10 cellular contexts compared by ENCODE assay signal in genomic region chr1:210394281-210394798, GRCh38.
DNase-seq lines count a peak whose midpoint lies in the region; ATAC-seq and TF ChIP-seq lines count a peak whose summit lies in the region.
"Had no signal": no experiment of that assay in that cellular context is flagged by ENCODE, and none has a peak within 500 bp of the region (broad histone marks: within the 10 kb centered on the region; RNA-seq: fewer than 3 reads in every experiment).

No MANE protein-coding gene starts in this region.

- intact Hi-C loops in activated CD8-positive, alpha-beta T cell treated with anti-CD3 and anti-CD28 coated beads for 36 hours (cut with micrococcal nuclease): no loop called here
- intact Hi-C loops in testis (cut with DNase I; ENCODE audit: low total_unique reads): no loop called here

- peak; percentile 81 for DNase-seq in GM12865 (ENCODE audit: low read depth)
- DNase-seq in activated CD8-positive, alpha-beta T cell treated with anti-CD3 and anti-CD28 coated beads for 36 hours: peak; percentile 63
- DNase-seq in immature natural killer cell: peak; percentile 46 to 67 (median 54)
- no peak for DNase-seq in iPS-NIHi7 (ENCODE audit: extremely low spot score)
- no peak for DNase-seq in midbrain (lab: John Stamatoyannopoulos, UW)
- no peak for DNase-seq in WTC11 (ENCODE audit: low spot score)
- no peak for DNase-seq in testis

- H3K36me3 ChIP-seq in testis (ENCODE audit: low read depth, missing control alignments): no peaks in the 10 kb centered on the region
- H3K36me3 ChIP-seq: neutrophil had no signal

- POLR2A ChIA-PET in activated CD8-positive, alpha-beta T cell treated with anti-CD3 and anti-CD28 coated beads for 36 hours (lab: Charles Lee): interaction anchor here (1.8 to 5.5 kb wide), 2 partner anchors 15 to 20 kb away, joined by 5 to 30 read pairs; no protein-coding TSS in a partner anchor
- POLR2A ChIA-PET in WTC11 (lab: Charles Lee): no interaction called here

- H3K27me3 Mint-ChIP-seq in activated CD8-positive, alpha-beta T cell treated with anti-CD3 and anti-CD28 coated beads for 36 hours: peaks cover 3% of the 10 kb centered on the region
- peaks cover 2 to 5% (median 2%) of the 10 kb centered on the region in 3 donors for H3K27me3 Mint-ChIP-seq in immature natural killer cell (ENCODE audit: low read depth in 3 of 3)
- H3K27me3 Mint-ChIP-seq in WTC11 (ENCODE audit: low read depth): no peaks in the 10 kb centered on the region

- peaks cover 43% of the 10 kb centered on the region for H3K4me1 Mint-ChIP-seq in activated CD8-positive, alpha-beta T cell treated with anti-CD3 and anti-CD28 coated beads for 36 hours (ENCODE audit: low read depth)
- peaks cover 8 to 11% of the 10 kb centered on the region in 2 donors for H3K4me1 Mint-ChIP-seq in immature natural killer cell
- no peaks in the 10 kb centered on the region for H3K4me1 Mint-ChIP-seq in WTC11

- TF ChIP-seq CTCF in GM12865 (IDR thresholded peaks at IDR 0.05; ENCODE audit: insufficient read depth, low read depth, low read length, missing control alignments) (no peak), WTC11 (IDR thresholded peaks at IDR 0.05) (no peak), testis (IDR thresholded peaks at IDR 0.05) (no peak)
- no peak for TF ChIP-seq CTCF in activated CD8-positive, alpha-beta T cell treated with anti-CD3 and anti-CD28 coated beads for 36 hours (IDR thresholded peaks at IDR 0.05)

- no peaks in the 10 kb centered on the region for H3K4me1 ChIP-seq in testis
- H3K4me1 ChIP-seq: BLaER1 treated with 17β-estradiol and CSF1 and Interleukin-3, amounts not matched to agents 10 nM and 100 nM had no signal

- 90 to 93% methylated on average over 6 of the region's 6 CpGs for WGBS in testis, 2 donors

- no peak overlapping the region for H3K27ac ChIP-seq in testis
- H3K27ac ChIP-seq: BLaER1 treated with 17β-estradiol and CSF1 and Interleukin-3, amounts not matched to agents 10 nM and 100 nM; neutrophil had no signal

- H3K4me3 ChIP-seq in GM12865 (ENCODE audit: low read depth, low read length): no peak overlapping the region
- no peak overlapping the region for H3K4me3 ChIP-seq in testis
- H3K4me3 ChIP-seq: BLaER1 treated with 17β-estradiol and CSF1 and Interleukin-3, amounts not matched to agents 10 nM and 100 nM had no signal

- H3K36me3 Mint-ChIP-seq in activated CD8-positive, alpha-beta T cell treated with anti-CD3 and anti-CD28 coated beads for 36 hours (ENCODE audit: low read depth): peaks cover 6% of the 10 kb centered on the region
- peaks cover 0 to 4% (median 0%) of the 10 kb centered on the region in 3 donors for H3K36me3 Mint-ChIP-seq in immature natural killer cell
- H3K36me3 Mint-ChIP-seq in WTC11: peaks cover 7% of the 10 kb centered on the region

- ATAC-seq in HG02642 (IDR thresholded peaks at IDR 0.05; ENCODE audit: poor library complexity, unreplicated experiment): peak; percentile 45
- ATAC-seq in activated CD8-positive, alpha-beta T cell treated with anti-CD3 and anti-CD28 coated beads for 36 hours: peak; percentile 58
- no peak for ATAC-seq in WTC11

- no peaks in the 10 kb centered on the region for H3K9me3 ChIP-seq in testis
- H3K9me3 ChIP-seq: neutrophil had no signal

- no peaks in the 10 kb centered on the region for H3K9me3 Mint-ChIP-seq in activated CD8-positive, alpha-beta T cell treated with anti-CD3 and anti-CD28 coated beads for 36 hours
- H3K9me3 Mint-ChIP-seq in immature natural killer cell (peaks cover 0 to 4% (median 0%) of the 10 kb centered on the region in 6 donors), WTC11 (peaks cover 14% of the 10 kb centered on the region)

- CTCF ChIA-PET in activated CD8-positive, alpha-beta T cell treated with anti-CD3 and anti-CD28 coated beads for 36 hours (lab: Charles Lee): interaction anchor here (1.1 to 1.3 kb wide), 3 partner anchors 8 to 35 kb away, joined by 3 to 4 read pairs (median 4); no protein-coding TSS in a partner anchor
- CTCF ChIA-PET in WTC11 (lab: Charles Lee): interaction anchor here (1.2 to 3.2 kb wide), 2 partner anchors 20 to 22 kb away, joined by 5 to 10 read pairs; no protein-coding TSS in a partner anchor

- H3K27ac Mint-ChIP-seq in activated CD8-positive, alpha-beta T cell treated with anti-CD3 and anti-CD28 coated beads for 36 hours: peak overlapping the region; percentile 40
- H3K27ac Mint-ChIP-seq in immature natural killer cell (peak overlapping the region in 5 of 6 donors; percentile 28 to 78 (median 76)), WTC11 (no peak overlapping the region)

- H3K4me3 Mint-ChIP-seq in activated CD8-positive, alpha-beta T cell treated with anti-CD3 and anti-CD28 coated beads for 36 hours: no peak overlapping the region
- H3K4me3 Mint-ChIP-seq in immature natural killer cell: peak overlapping the region in 4 of 5 donors; percentile 12 to 45 (median 27)
- H3K4me3 Mint-ChIP-seq in WTC11: no peak overlapping the region

- H3K27me3 ChIP-seq in testis: no peaks in the 10 kb centered on the region
- H3K27me3 ChIP-seq: BLaER1 treated with 17β-estradiol and CSF1 and Interleukin-3, amounts not matched to agents 10 nM and 100 nM; neutrophil had no signal

- no peak for TF ChIP-seq POLR2A in testis (IDR thresholded peaks at IDR 0.05)

TF ChIP-seq in WTC11, 78 proteins besides CTCF, POLR2A, EP300 and RAD21 (continues in another document):
- TF ChIP-seq, protein P1, sequence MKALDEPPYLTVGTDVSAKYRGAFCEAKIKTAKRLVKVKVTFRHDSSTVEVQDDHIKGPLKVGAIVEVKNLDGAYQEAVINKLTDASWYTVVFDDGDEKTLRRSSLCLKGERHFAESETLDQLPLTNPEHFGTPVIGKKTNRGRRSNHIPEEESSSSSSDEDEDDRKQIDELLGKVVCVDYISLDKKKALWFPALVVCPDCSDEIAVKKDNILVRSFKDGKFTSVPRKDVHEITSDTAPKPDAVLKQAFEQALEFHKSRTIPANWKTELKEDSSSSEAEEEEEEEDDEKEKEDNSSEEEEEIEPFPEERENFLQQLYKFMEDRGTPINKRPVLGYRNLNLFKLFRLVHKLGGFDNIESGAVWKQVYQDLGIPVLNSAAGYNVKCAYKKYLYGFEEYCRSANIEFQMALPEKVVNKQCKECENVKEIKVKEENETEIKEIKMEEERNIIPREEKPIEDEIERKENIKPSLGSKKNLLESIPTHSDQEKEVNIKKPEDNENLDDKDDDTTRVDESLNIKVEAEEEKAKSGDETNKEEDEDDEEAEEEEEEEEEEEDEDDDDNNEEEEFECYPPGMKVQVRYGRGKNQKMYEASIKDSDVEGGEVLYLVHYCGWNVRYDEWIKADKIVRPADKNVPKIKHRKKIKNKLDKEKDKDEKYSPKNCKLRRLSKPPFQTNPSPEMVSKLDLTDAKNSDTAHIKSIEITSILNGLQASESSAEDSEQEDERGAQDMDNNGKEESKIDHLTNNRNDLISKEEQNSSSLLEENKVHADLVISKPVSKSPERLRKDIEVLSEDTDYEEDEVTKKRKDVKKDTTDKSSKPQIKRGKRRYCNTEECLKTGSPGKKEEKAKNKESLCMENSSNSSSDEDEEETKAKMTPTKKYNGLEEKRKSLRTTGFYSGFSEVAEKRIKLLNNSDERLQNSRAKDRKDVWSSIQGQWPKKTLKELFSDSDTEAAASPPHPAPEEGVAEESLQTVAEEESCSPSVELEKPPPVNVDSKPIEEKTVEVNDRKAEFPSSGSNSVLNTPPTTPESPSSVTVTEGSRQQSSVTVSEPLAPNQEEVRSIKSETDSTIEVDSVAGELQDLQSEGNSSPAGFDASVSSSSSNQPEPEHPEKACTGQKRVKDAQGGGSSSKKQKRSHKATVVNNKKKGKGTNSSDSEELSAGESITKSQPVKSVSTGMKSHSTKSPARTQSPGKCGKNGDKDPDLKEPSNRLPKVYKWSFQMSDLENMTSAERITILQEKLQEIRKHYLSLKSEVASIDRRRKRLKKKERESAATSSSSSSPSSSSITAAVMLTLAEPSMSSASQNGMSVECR (CRISPR knock-in tag; IDR thresholded peaks at IDR 0.05; ENCODE audit: borderline replicate concordance): no peak
- no peak for TF ChIP-seq TEAD1 (CRISPR knock-in tag; IDR thresholded peaks at IDR 0.05)
- no peak for TF ChIP-seq HMGXB4 (CRISPR knock-in tag; IDR thresholded peaks at IDR 0.05)
- TF ChIP-seq ETV6 (CRISPR knock-in tag; IDR thresholded peaks at IDR 0.05): no peak
- no peak for TF ChIP-seq NFATC4 (CRISPR knock-in tag; IDR thresholded peaks at IDR 0.05)
- TF ChIP-seq, protein P2, sequence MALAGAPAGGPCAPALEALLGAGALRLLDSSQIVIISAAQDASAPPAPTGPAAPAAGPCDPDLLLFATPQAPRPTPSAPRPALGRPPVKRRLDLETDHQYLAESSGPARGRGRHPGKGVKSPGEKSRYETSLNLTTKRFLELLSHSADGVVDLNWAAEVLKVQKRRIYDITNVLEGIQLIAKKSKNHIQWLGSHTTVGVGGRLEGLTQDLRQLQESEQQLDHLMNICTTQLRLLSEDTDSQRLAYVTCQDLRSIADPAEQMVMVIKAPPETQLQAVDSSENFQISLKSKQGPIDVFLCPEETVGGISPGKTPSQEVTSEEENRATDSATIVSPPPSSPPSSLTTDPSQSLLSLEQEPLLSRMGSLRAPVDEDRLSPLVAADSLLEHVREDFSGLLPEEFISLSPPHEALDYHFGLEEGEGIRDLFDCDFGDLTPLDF (CRISPR knock-in tag; IDR thresholded peaks at IDR 0.05): no peak

Comparison
In these comparisons a context has a peak if more than half of its experiments do, and no peak if none do; other contexts are left out.
1. DNase-seq: peak in GM12865 (single experiment), activated CD8-positive, alpha-beta T cell treated with anti-CD3 and anti-CD28 coated beads for 36 hours (single experiment) and immature natural killer cell (3 of 3); none in iPS-NIHi7 (single experiment), midbrain (single experiment), WTC11 (single experiment) and testis (single experiment).
2. H3K4me3 Mint-ChIP-seq: peak in immature natural killer cell (4 of 5); none in activated CD8-positive, alpha-beta T cell treated with anti-CD3 and anti-CD28 coated beads for 36 hours (single experiment) and WTC11 (single experiment).